In genomic region chr20:51339721-51340450, GRCh38 we compare ENCODE assay signal across 1 cellular context.
TF ChIP-seq lines count a peak whose summit lies in the region.

No MANE protein-coding gene starts in this region.

TF ChIP-seq in GM23338, 12 proteins besides CTCF, POLR2A, EP300 and RAD21:
- TF ChIP-seq EZH2 (IDR thresholded peaks at IDR 0.05; ENCODE audit: low read depth, unreplicated experiment) (no peak), STAT1 (IDR thresholded peaks at IDR 0.05; ENCODE audit: unreplicated experiment) (no peak)
- TF ChIP-seq, protein P1, sequence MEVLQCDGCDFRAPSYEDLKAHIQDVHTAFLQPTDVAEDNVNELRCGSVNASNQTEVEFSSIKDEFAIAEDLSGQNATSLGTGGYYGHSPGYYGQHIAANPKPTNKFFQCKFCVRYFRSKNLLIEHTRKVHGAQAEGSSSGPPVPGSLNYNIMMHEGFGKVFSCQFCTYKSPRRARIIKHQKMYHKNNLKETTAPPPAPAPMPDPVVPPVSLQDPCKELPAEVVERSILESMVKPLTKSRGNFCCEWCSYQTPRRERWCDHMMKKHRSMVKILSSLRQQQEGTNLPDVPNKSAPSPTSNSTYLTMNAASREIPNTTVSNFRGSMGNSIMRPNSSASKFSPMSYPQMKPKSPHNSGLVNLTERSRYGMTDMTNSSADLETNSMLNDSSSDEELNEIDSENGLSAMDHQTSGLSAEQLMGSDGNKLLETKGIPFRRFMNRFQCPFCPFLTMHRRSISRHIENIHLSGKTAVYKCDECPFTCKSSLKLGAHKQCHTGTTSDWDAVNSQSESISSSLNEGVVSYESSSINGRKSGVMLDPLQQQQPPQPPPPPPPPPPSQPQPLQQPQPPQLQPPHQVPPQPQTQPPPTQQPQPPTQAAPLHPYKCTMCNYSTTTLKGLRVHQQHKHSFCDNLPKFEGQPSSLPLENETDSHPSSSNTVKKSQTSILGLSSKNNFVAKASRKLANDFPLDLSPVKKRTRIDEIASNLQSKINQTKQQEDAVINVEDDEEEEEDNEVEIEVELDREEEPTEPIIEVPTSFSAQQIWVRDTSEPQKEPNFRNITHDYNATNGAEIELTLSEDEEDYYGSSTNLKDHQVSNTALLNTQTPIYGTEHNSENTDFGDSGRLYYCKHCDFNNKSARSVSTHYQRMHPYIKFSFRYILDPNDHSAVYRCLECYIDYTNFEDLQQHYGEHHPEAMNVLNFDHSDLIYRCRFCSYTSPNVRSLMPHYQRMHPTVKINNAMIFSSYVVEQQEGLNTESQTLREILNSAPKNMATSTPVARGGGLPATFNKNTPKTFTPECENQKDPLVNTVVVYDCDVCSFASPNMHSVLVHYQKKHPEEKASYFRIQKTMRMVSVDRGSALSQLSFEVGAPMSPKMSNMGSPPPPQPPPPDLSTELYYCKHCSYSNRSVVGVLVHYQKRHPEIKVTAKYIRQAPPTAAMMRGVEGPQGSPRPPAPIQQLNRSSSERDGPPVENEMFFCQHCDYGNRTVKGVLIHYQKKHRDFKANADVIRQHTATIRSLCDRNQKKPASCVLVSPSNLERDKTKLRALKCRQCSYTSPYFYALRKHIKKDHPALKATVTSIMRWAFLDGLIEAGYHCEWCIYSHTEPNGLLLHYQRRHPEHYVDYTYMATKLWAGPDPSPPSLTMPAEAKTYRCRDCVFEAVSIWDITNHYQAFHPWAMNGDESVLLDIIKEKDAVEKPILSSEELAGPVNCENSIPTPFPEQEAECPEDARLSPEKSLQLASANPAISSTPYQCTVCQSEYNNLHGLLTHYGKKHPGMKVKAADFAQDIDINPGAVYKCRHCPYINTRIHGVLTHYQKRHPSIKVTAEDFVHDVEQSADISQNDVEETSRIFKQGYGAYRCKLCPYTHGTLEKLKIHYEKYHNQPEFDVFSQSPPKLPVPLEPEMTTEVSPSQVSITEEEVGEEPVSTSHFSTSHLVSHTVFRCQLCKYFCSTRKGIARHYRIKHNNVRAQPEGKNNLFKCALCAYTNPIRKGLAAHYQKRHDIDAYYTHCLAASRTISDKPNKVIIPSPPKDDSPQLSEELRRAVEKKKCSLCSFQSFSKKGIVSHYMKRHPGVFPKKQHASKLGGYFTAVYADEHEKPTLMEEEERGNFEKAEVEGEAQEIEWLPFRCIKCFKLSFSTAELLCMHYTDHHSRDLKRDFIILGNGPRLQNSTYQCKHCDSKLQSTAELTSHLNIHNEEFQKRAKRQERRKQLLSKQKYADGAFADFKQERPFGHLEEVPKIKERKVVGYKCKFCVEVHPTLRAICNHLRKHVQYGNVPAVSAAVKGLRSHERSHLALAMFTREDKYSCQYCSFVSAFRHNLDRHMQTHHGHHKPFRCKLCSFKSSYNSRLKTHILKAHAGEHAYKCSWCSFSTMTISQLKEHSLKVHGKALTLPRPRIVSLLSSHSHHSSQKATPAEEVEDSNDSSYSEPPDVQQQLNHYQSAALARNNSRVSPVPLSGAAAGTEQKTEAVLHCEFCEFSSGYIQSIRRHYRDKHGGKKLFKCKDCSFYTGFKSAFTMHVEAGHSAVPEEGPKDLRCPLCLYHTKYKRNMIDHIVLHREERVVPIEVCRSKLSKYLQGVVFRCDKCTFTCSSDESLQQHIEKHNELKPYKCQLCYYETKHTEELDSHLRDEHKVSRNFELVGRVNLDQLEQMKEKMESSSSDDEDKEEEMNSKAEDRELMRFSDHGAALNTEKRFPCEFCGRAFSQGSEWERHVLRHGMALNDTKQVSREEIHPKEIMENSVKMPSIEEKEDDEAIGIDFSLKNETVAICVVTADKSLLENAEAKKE (CRISPR knock-in tag; IDR thresholded peaks at IDR 0.05): no peak
